Comparison of ENCODE assay signal across 21 cellular contexts in genomic region chr5:154403234-154403633, GRCh38. TPM values are rescaled to one million over a fixed set of nuclear protein-coding genes. Genes with fewer than 3 reads are reported as not detected.
DNase-seq lines count a peak whose midpoint lies in the region; ATAC-seq and TF ChIP-seq lines count a peak whose summit lies in the region.
"Had no signal": no experiment of that assay in that cellular context is flagged by ENCODE, and none has a peak within 500 bp of the region (broad histone marks: within the 10 kb centered on the region; RNA-seq: fewer than 3 reads in every experiment).

No MANE protein-coding gene starts in this region.

- H3K79me2 ChIP-seq in neural progenitor cell (ENCODE audit: low read depth): no peaks in the 10 kb centered on the region

- no peak overlapping the region for H3K4ac ChIP-seq in mesenchymal stem cell (ENCODE audit: low read depth in 1 of 2, low read length in 2 of 2)

- DNase-seq in HFFc6 (no peak), amniotic epithelial cell (ENCODE audit: low read depth) (peak; percentile 43), neural progenitor cell (ENCODE audit: low spot score) (no peak), mesenchymal stem cell (no peak), NCI-H2227 treated with DMSO at 0.1 percent for 48 hours (lab: John Stamatoyannopoulos, UW) (no peak), SHP77 (lab: John Stamatoyannopoulos, UW) (no peak)
- DNase-seq: CD4-positive, CD25-positive, alpha-beta regulatory T cell; COR-L47; DMS79 treated with DMSO at 0.1 percent for 48 hours; NCI-H1105 treated with DMSO at 0.1 percent for 48 hours; NCI-H2081; NCI-H2171 treated with DMSO at 0.1 percent for 48 hours; NCI-H446; NCI-H526 had no signal

- H2BK120ac ChIP-seq in mesenchymal stem cell (ENCODE audit: low read depth, low read length): no peak overlapping the region

- no peaks in the 10 kb centered on the region for H3K36me3 ChIP-seq in neural progenitor cell
- H3K36me3 ChIP-seq in mesenchymal stem cell (ENCODE audit: control insufficient read depth in 1 of 2, insufficient read depth in 2 of 2, low read depth in 1 of 2, low read length in 2 of 2): peaks cover 0 to 31% of the 10 kb centered on the region in 2 experiments
- H3K36me3 ChIP-seq: Peyer's patch had no signal

- H3K9me3 ChIP-seq in neural progenitor cell (ENCODE audit: low read depth) (no peaks in the 10 kb centered on the region), mesenchymal stem cell (ENCODE audit: control insufficient read depth, low read length) (no peaks in the 10 kb centered on the region)
- H3K9me3 ChIP-seq: Peyer's patch had no signal

- H2AK5ac ChIP-seq in mesenchymal stem cell (ENCODE audit: low read length, severe bottlenecking): no peak overlapping the region

- H3K4me2 ChIP-seq in neural progenitor cell (no peak overlapping the region), mesenchymal stem cell (ENCODE audit: low read length, poor library complexity, severe bottlenecking) (no peak overlapping the region)
- H3K4me2 ChIP-seq: GM23338, KMS-11 had no signal

- peaks cover 7% of the 10 kb centered on the region for H3K27me3 ChIP-seq in neural progenitor cell
- no peaks in the 10 kb centered on the region for H3K27me3 ChIP-seq in mesenchymal stem cell (ENCODE audit: control insufficient read depth in 1 of 2, insufficient read depth in 1 of 2, low read length in 2 of 2)
- H3K27me3 ChIP-seq: Peyer's patch had no signal

- no peak overlapping the region for H2AFZ ChIP-seq in neural progenitor cell (replicated peaks)
- H2AFZ ChIP-seq in mesenchymal stem cell (ENCODE audit: low read depth, low read length): no peak overlapping the region
- H2AFZ ChIP-seq: GM23338 had no signal

- H2BK15ac ChIP-seq in mesenchymal stem cell (ENCODE audit: low read depth, poor library complexity, severe bottlenecking): no peak overlapping the region

- no peak for TF ChIP-seq CTCF in HFFc6 (IDR thresholded peaks at IDR 0.05)
- no peak for TF ChIP-seq CTCF in neural progenitor cell (IDR thresholded peaks at IDR 0.05)

- H3K4me3 Mint-ChIP-seq in HFFc6 (no peak overlapping the region), neural progenitor cell (no peak overlapping the region)
- H3K4me3 Mint-ChIP-seq: CD4-positive, CD25-positive, alpha-beta regulatory T cell; GM23338 had no signal

- peaks cover 53% of the 10 kb centered on the region for H3K4me1 Mint-ChIP-seq in HFFc6 (ENCODE audit: low read depth)
- peaks cover 25% of the 10 kb centered on the region for H3K4me1 Mint-ChIP-seq in neural progenitor cell

- H3K9me3 Mint-ChIP-seq in HFFc6 (no peaks in the 10 kb centered on the region), neural progenitor cell (no peaks in the 10 kb centered on the region)
- H3K9me3 Mint-ChIP-seq: CD4-positive, CD25-positive, alpha-beta regulatory T cell; GM23338 had no signal

- no peak overlapping the region for H3K23ac ChIP-seq in mesenchymal stem cell (ENCODE audit: low read length in 2 of 2)

- H4K91ac ChIP-seq in mesenchymal stem cell (ENCODE audit: low read length): no peak overlapping the region

- H3K4me3 ChIP-seq in neural progenitor cell (no peak overlapping the region), mesenchymal stem cell (ENCODE audit: insufficient read depth in 1 of 2, low read depth in 1 of 2, low read length in 2 of 2) (no peak overlapping the region)
- H3K4me3 ChIP-seq: GM23338, Peyer's patch had no signal

- H3K36me3 Mint-ChIP-seq in HFFc6 (ENCODE audit: low read depth) (no peaks in the 10 kb centered on the region), neural progenitor cell (peaks cover 8% of the 10 kb centered on the region)

- H3K14ac ChIP-seq in mesenchymal stem cell (ENCODE audit: low read length in 2 of 2): no peak overlapping the region

- H3K27ac ChIP-seq in neural progenitor cell (no peak overlapping the region), mesenchymal stem cell (ENCODE audit: low read length, poor library complexity, severe bottlenecking) (no peak overlapping the region)
- H3K27ac ChIP-seq: KMS-11, Peyer's patch had no signal

- H2BK12ac ChIP-seq in mesenchymal stem cell (ENCODE audit: low read length in 2 of 2): peak overlapping the region in 1 of 2 experiments; percentile 68

- peaks cover 18% of the 10 kb centered on the region for H3F3A ChIP-seq in neural progenitor cell (ENCODE audit: low read depth)

- H2BK5ac ChIP-seq in mesenchymal stem cell (ENCODE audit: low read depth, low read length, poor library complexity, severe bottlenecking): no peak overlapping the region

- H3K27me3 Mint-ChIP-seq in HFFc6 (ENCODE audit: insufficient read depth) (peaks cover 1% of the 10 kb centered on the region), neural progenitor cell (ENCODE audit: insufficient read depth, low read depth) (peaks cover 6% of the 10 kb centered on the region)
- H3K27me3 Mint-ChIP-seq: CD4-positive, CD25-positive, alpha-beta regulatory T cell had no signal

- 93% methylated on average over 4 of the region's 4 CpGs for WGBS in mesenchymal stem cell

- H3K4me1 ChIP-seq in neural progenitor cell (peaks cover 14% of the 10 kb centered on the region), mesenchymal stem cell (ENCODE audit: control insufficient read depth, insufficient read depth, low read depth, low read length) (peaks cover 8% of the 10 kb centered on the region)

- no peak for ATAC-seq in GM18858 (IDR thresholded peaks at IDR 0.05; ENCODE audit: unreplicated experiment)
- ATAC-seq: GM23338, HCT116, HepG2, Right ventricle myocardium inferior had no signal

- peaks cover 12% of the 10 kb centered on the region for H4K20me1 ChIP-seq in neural progenitor cell (ENCODE audit: low read depth)

- no peak overlapping the region for H4K8ac ChIP-seq in mesenchymal stem cell (ENCODE audit: low read length)

- no peaks in the 10 kb centered on the region for H3K79me1 ChIP-seq in mesenchymal stem cell (replicated peaks; ENCODE audit: low read length, poor library complexity, severe bottlenecking)

- H3K9ac ChIP-seq in neural progenitor cell (no peak overlapping the region), mesenchymal stem cell (ENCODE audit: low read length) (no peak overlapping the region)
- H3K9ac ChIP-seq: KMS-11 had no signal

- peak overlapping the region; percentile 19; the same call in 1 of the 2 replicates for H3K27ac Mint-ChIP-seq in HFFc6
- peak overlapping the region; percentile 72 for H3K27ac Mint-ChIP-seq in neural progenitor cell
- H3K27ac Mint-ChIP-seq: CD4-positive, CD25-positive, alpha-beta regulatory T cell; GM23338 had no signal

- no peak overlapping the region for H3K18ac ChIP-seq in mesenchymal stem cell (ENCODE audit: low read depth in 1 of 2, low read length in 2 of 2)

RNA-seq across cellular contexts. Expression of gene SAP30L, which starts 42.6 kb away (rescaled TPM):
- total RNA-seq in HFFc6 (2021; fragmentation: NEBNext Ultra II Directional; extraction: Animal tissue kit (Norgen Biotek cat#: 25700)): 10 to 100 TPM; 23.3 to 31.5 (median 28.1) TPM
- total RNA-seq in neural progenitor cell (ENCODE audit: low replicate concordance): 13.2 and 24.8 TPM in 2 replicates
- polyA plus RNA-seq in mesenchymal stem cell (2013, experiment 1 of 2): 55.3 TPM
- 54.3 TPM for polyA plus RNA-seq in mesenchymal stem cell (2013, experiment 2 of 2)
